ENCODE assay signal across 7 cellular contexts in genomic region chr2:190468354-190468753, GRCh38.
DNase-seq lines count a peak whose midpoint lies in the region; ATAC-seq and TF ChIP-seq lines count a peak whose summit lies in the region.
"Not testable (repeated sequence)": the region's sequence is repeated elsewhere in the genome, so short reads cannot be mapped to it uniquely, and the experiment has no call there.

No MANE protein-coding gene starts in this region.

- H3K4me1 ChIP-seq in heart left ventricle (peaks cover 17 to 59% (median 40%) of the 10 kb centered on the region in 12 donors), muscle layer of duodenum (ENCODE audit: control insufficient read depth in 1 of 2, insufficient read depth in 2 of 2, low read length in 2 of 2) (peaks cover 4 to 29% of the 10 kb centered on the region in 2 donors)

- CTCF ChIA-PET in Calu3 (lab: Charles Lee) = interaction anchor here (0.7 kb wide), 1 partner anchor 42 kb away, joined by 3 read pairs; no protein-coding TSS in a partner anchor
- CTCF ChIA-PET in activated CD8-positive, alpha-beta T cell treated with anti-CD3 and anti-CD28 coated beads for 36 hours (lab: Charles Lee) = not testable (repeated sequence)
- CTCF ChIA-PET in MCF 10A (lab: Yijun Ruan, JAX) = interaction anchor here (0.7 kb wide), 2 partner anchors 34 to 212 kb away, joined by 3 read pairs; no protein-coding TSS in a partner anchor

- H3K36me3 ChIP-seq in heart left ventricle = peaks cover 0 to 11% (median 0%) of the 10 kb centered on the region in 9 donors
- H3K36me3 ChIP-seq in muscle layer of duodenum (ENCODE audit: control insufficient read depth in 1 of 2, insufficient read depth in 2 of 2, low read length in 2 of 2) = not testable (repeated sequence)

- TF ChIP-seq CTCF in Calu3 (IDR thresholded peaks at IDR 0.05; ENCODE audit: unreplicated experiment); activated CD8-positive, alpha-beta T cell treated with anti-CD3 and anti-CD28 coated beads for 36 hours (IDR thresholded peaks at IDR 0.05); MCF 10A (IDR thresholded peaks at IDR 0.05; ENCODE audit: unreplicated experiment); heart left ventricle (IDR thresholded peaks at IDR 0.05): not testable (repeated sequence)

- H3K27me3 Mint-ChIP-seq in Calu3 (ENCODE audit: unreplicated experiment); activated CD8-positive, alpha-beta T cell treated with anti-CD3 and anti-CD28 coated beads for 36 hours; MCF 10A (ENCODE audit: insufficient read depth, unreplicated experiment); stimulated activated memory B cell treated with anti-CD40 and anti-IgM and Interleukin-4, amounts not matched to agents 10 μg/mL and 1 μg/mL and 100 μg/mL, for 72 hours: not testable (repeated sequence)

- H3K36me3 Mint-ChIP-seq in Calu3 (ENCODE audit: insufficient read depth, unreplicated experiment); MCF 10A (ENCODE audit: insufficient read depth, unreplicated experiment): not testable (repeated sequence)
- peaks cover 43% of the 10 kb centered on the region for H3K36me3 Mint-ChIP-seq in activated CD8-positive, alpha-beta T cell treated with anti-CD3 and anti-CD28 coated beads for 36 hours (ENCODE audit: low read depth)
- H3K36me3 Mint-ChIP-seq in stimulated activated memory B cell treated with anti-CD40 and anti-IgM and Interleukin-4, amounts not matched to agents 10 μg/mL and 1 μg/mL and 100 μg/mL, for 72 hours = peaks cover 20% of the 10 kb centered on the region

- not testable (repeated sequence) for ATAC-seq in activated CD8-positive, alpha-beta T cell treated with anti-CD3 and anti-CD28 coated beads for 36 hours; heart left ventricle; stimulated activated memory B cell treated with anti-CD40 and anti-IgM and Interleukin-4, amounts not matched to agents 10 μg/mL and 1 μg/mL and 100 μg/mL, for 72 hours

- not testable (repeated sequence) for H3K4me3 Mint-ChIP-seq in Calu3 (ENCODE audit: low read depth, unreplicated experiment); activated CD8-positive, alpha-beta T cell treated with anti-CD3 and anti-CD28 coated beads for 36 hours; MCF 10A (ENCODE audit: unreplicated experiment); stimulated activated memory B cell treated with anti-CD40 and anti-IgM and Interleukin-4, amounts not matched to agents 10 μg/mL and 1 μg/mL and 100 μg/mL, for 72 hours

- peak overlapping the region; percentile 69 to 91 (median 82) for H3K27ac ChIP-seq in heart left ventricle
- peak overlapping the region; percentile 70 for H3K27ac ChIP-seq in muscle layer of duodenum (ENCODE audit: low read length)

- not testable (repeated sequence) for BruUV-seq in Calu3 (replicated peaks; lab: Mats Ljungman, UMichigan); MCF 10A (replicated peaks; lab: Mats Ljungman, UMichigan)

- peak overlapping the region; percentile 76 for H3K27ac Mint-ChIP-seq in Calu3 (ENCODE audit: unreplicated experiment)
- H3K27ac Mint-ChIP-seq in activated CD8-positive, alpha-beta T cell treated with anti-CD3 and anti-CD28 coated beads for 36 hours = peak overlapping the region; percentile 11
- H3K27ac Mint-ChIP-seq in MCF 10A (ENCODE audit: low read depth, unreplicated experiment) = peak overlapping the region; percentile 86
- H3K27ac Mint-ChIP-seq in stimulated activated memory B cell treated with anti-CD40 and anti-IgM and Interleukin-4, amounts not matched to agents 10 μg/mL and 1 μg/mL and 100 μg/mL, for 72 hours = peak overlapping the region; percentile 73

- not testable (repeated sequence) for H3K4me3 ChIP-seq in heart left ventricle; muscle layer of duodenum (ENCODE audit: low read depth in 1 of 2, low read length in 2 of 2)

- intact Hi-C loops in Calu3 (cut with micrococcal nuclease; ENCODE audit: unreplicated experiment) (loop anchor here (2.0 kb wide), 1 partner anchor 60 kb away; the partner anchor contains the start of gene MFSD6), MCF 10A (cut with micrococcal nuclease) (loop anchor here (5.0 kb wide), 1 partner anchor 61 kb away; the partner anchor contains the start of gene MFSD6), heart left ventricle (cut with DNase I) (loop anchor here in 4 of 10 donors (2.0 to 10.0 kb wide), 6 partner anchors 41 to 66 kb away; partner anchors contain the start of genes MFSD6 (in 3 of the 4) and NEMP2 (in 1 of the 4))
- intact Hi-C loops in activated CD8-positive, alpha-beta T cell treated with anti-CD3 and anti-CD28 coated beads for 36 hours (cut with micrococcal nuclease) = not testable (repeated sequence)

- H3K4me1 Mint-ChIP-seq in Calu3 (ENCODE audit: low read depth, unreplicated experiment) (peaks cover 36% of the 10 kb centered on the region), MCF 10A (ENCODE audit: insufficient read depth, unreplicated experiment) (peaks cover 22% of the 10 kb centered on the region)
- peaks cover 50% of the 10 kb centered on the region for H3K4me1 Mint-ChIP-seq in activated CD8-positive, alpha-beta T cell treated with anti-CD3 and anti-CD28 coated beads for 36 hours (ENCODE audit: low read depth)
- H3K4me1 Mint-ChIP-seq in stimulated activated memory B cell treated with anti-CD40 and anti-IgM and Interleukin-4, amounts not matched to agents 10 μg/mL and 1 μg/mL and 100 μg/mL, for 72 hours = peaks cover 46% of the 10 kb centered on the region

- not testable (repeated sequence) for H3K27me3 ChIP-seq in heart left ventricle; muscle layer of duodenum (ENCODE audit: low read depth, low read length)

- WGBS in heart left ventricle, 4 donors = 76 to 93% (median 88%) methylated on average over 1 of the region's 1 CpG

- not testable (repeated sequence) for TF ChIP-seq POLR2A in heart left ventricle (IDR thresholded peaks at IDR 0.05)

- not testable (repeated sequence) for H3K9me3 ChIP-seq in heart left ventricle; muscle layer of duodenum (ENCODE audit: control insufficient read depth in 1 of 2, low read length in 2 of 2)

- POLR2A ChIA-PET in activated CD8-positive, alpha-beta T cell treated with anti-CD3 and anti-CD28 coated beads for 36 hours (lab: Charles Lee) = interaction anchor here (1.0 to 1.1 kb wide), 2 partner anchors 21 to 41 kb away, joined by 3 to 4 read pairs; no protein-coding TSS in a partner anchor
- POLR2A ChIA-PET in MCF 10A (lab: Yijun Ruan, JAX) = interaction anchor here (0.6 to 1.6 kb wide), 6 partner anchors 9 to 178 kb away, joined by 3 to 6 read pairs (median 4); no protein-coding TSS in a partner anchor

- not testable (repeated sequence) for H3K9me3 Mint-ChIP-seq in Calu3 (ENCODE audit: low read depth, unreplicated experiment); activated CD8-positive, alpha-beta T cell treated with anti-CD3 and anti-CD28 coated beads for 36 hours; MCF 10A (ENCODE audit: unreplicated experiment); stimulated activated memory B cell treated with anti-CD40 and anti-IgM and Interleukin-4, amounts not matched to agents 10 μg/mL and 1 μg/mL and 100 μg/mL, for 72 hours

- not testable (repeated sequence) for DNase-seq in Calu3; activated CD8-positive, alpha-beta T cell treated with anti-CD3 and anti-CD28 coated beads for 36 hours; MCF 10A (ENCODE audit: unreplicated experiment); heart left ventricle
- peak; percentile 40 for DNase-seq in NCI-H128 (lab: John Stamatoyannopoulos, UW; ENCODE audit: unreplicated experiment)

Comparison
In these comparisons a context has a peak if more than half of its experiments do, and no peak if none do; other contexts are left out.
1. H3K27ac Mint-ChIP-seq: peak in every context shown above with its lines; median percentile 86 in MCF 10A; 76 in Calu3; 73 in stimulated activated memory B cell treated with anti-CD40 and anti-IgM and Interleukin-4, amounts not matched to agents 10 μg/mL and 1 μg/mL and 100 μg/mL, for 72 hours; 11 in activated CD8-positive, alpha-beta T cell treated with anti-CD3 and anti-CD28 coated beads for 36 hours.